In genomic region chr10:106897631-106898161, GRCh38 we compare ENCODE assay signal across 11 cellular contexts.
"Had no signal": no experiment of that assay in that cellular context is flagged by ENCODE, and none has a peak within 500 bp of the region (broad histone marks: within the 10 kb centered on the region; RNA-seq: fewer than 3 reads in every experiment).

No MANE protein-coding gene starts in this region.

- H3K4me1 ChIP-seq: foreskin keratinocyte, tibial artery had no signal

- ATAC-seq: activated CD8-positive, alpha-beta T cell treated with anti-CD3 and anti-CD28 coated beads, Interleukin-2, amount 10 ng/mL, durations not matched to agents 7 days and 5 days; esophagus mucosa; foreskin keratinocyte had no signal

- H3K36me3 ChIP-seq: neutrophil, tibial artery had no signal

- H3K9me3 ChIP-seq: neutrophil, SK-N-SH, tibial artery had no signal

- H3K4me3 Mint-ChIP-seq: activated CD8-positive, alpha-beta T cell treated with anti-CD3 and anti-CD28 coated beads, Interleukin-2, amount 10 ng/mL, durations not matched to agents 7 days and 5 days; activated naive CD4-positive, alpha-beta T cell treated with anti-CD3 and anti-CD28 coated beads for 36 hours had no signal

- DNase-seq: activated CD4-positive, alpha-beta T cell treated with anti-CD3 and anti-CD28 coated beads for 48 hours; activated CD8-positive, alpha-beta T cell treated with anti-CD3 and anti-CD28 coated beads, Interleukin-2, amount 10 ng/mL, durations not matched to agents 7 days and 5 days; activated naive CD4-positive, alpha-beta T cell treated with anti-CD3 and anti-CD28 coated beads for 36 hours; amniotic stem cell; foreskin keratinocyte; SK-N-SH; stimulated activated CD4-positive, alpha-beta T cell treated with anti-CD3 and anti-CD28 coated beads, Interleukin-4, amount 100 ng/mL, for 4 hours; tibial artery had no signal

- H3K27ac Mint-ChIP-seq: activated CD8-positive, alpha-beta T cell treated with anti-CD3 and anti-CD28 coated beads, Interleukin-2, amount 10 ng/mL, durations not matched to agents 7 days and 5 days; activated naive CD4-positive, alpha-beta T cell treated with anti-CD3 and anti-CD28 coated beads for 36 hours; progenitor cell of endocrine pancreas had no signal

- H3K4me3 ChIP-seq: tibial artery had no signal

- H3K27ac ChIP-seq: foreskin keratinocyte, neutrophil, tibial artery had no signal

- H3K27me3 Mint-ChIP-seq: progenitor cell of endocrine pancreas had no signal

- H3K27me3 ChIP-seq: foreskin keratinocyte, neutrophil, tibial artery had no signal
